15 cellular contexts compared by ENCODE assay signal in the genomic region with DNA sequence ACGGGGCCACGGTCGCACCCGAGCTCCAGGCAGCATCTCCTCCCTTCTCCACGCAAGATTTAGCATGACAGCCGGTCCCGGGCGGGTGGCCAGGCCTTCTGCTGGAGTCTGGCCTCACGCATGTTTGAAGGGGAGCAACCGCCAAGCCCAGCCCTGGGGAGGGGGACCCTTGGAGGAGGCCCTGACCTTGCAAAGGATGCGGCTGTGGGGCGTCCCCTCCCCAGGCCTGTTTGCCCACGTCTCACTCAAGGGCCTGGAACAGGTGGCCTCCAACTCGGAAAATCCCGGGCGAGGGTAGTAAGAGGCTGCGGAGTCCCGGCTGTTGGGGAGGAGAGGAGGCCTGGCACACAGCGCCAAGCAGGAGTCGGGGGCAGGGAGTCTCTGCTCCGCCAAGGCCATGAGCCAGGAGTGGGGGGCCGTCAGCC. TPM values are rescaled to one million over a fixed set of nuclear protein-coding genes. Genes with fewer than 3 reads are reported as not detected.
A peak's percentile ranks its signal among the peaks of the same experiment; 100 is the strongest.
DNase-seq lines count a peak whose midpoint lies in the region; ATAC-seq and TF ChIP-seq lines count a peak whose summit lies in the region.
"Had no signal": no experiment of that assay in that cellular context is flagged by ENCODE, and none has a peak within 500 bp of the region (broad histone marks: within the 10 kb centered on the region; RNA-seq: fewer than 3 reads in every experiment).

No MANE protein-coding gene starts in this region.

- POLR2A ChIA-PET in naive thymus-derived CD4-positive, alpha-beta T cell (lab: Charles Lee): no interaction called here

- no peak for TF ChIP-seq CTCF in chondrocyte (IDR thresholded peaks at IDR 0.05)
- no peak for TF ChIP-seq CTCF in lower lobe of right lung (IDR thresholded peaks at IDR 0.05)
- TF ChIP-seq CTCF in upper lobe of right lung (IDR thresholded peaks at IDR 0.05): no peak

- no peaks in the 10 kb centered on the region for H3K9me3 Mint-ChIP-seq in chondrocyte (ENCODE audit: low read depth)
- H3K9me3 Mint-ChIP-seq in naive thymus-derived CD4-positive, alpha-beta T cell: no peaks in the 10 kb centered on the region
- H3K9me3 Mint-ChIP-seq: CD4-positive, CD25-positive, alpha-beta regulatory T cell; GM23338 had no signal

- H3K9me3 ChIP-seq in lower lobe of right lung (no peaks in the 10 kb centered on the region), upper lobe of right lung (no peaks in the 10 kb centered on the region)
- H3K9me3 ChIP-seq in naive thymus-derived CD4-positive, alpha-beta T cell (ENCODE audit: control insufficient read depth in 2 of 3, low read length in 3 of 3): no peaks in the 10 kb centered on the region
- H3K9me3 ChIP-seq: Caco-2 had no signal

- intact Hi-C loops in cardiac septum (cut with DNase I) (no loop called here), Right ventricle myocardium inferior (cut with DNase I) (no loop called here), lower lobe of right lung (cut with DNase I) (no loop called here), upper lobe of right lung (cut with DNase I) (no loop called here)
- intact Hi-C loops in naive thymus-derived CD4-positive, alpha-beta T cell (cut with micrococcal nuclease): loop anchor here in 1 of 2 donors (2.0 kb wide), 1 partner anchor 73 kb away; no protein-coding TSS in a partner anchor

- H3K4me1 ChIP-seq in lower lobe of right lung (no peaks in the 10 kb centered on the region), upper lobe of right lung (no peaks in the 10 kb centered on the region)
- no peaks in the 10 kb centered on the region for H3K4me1 ChIP-seq in naive thymus-derived CD4-positive, alpha-beta T cell (ENCODE audit: control insufficient read depth in 2 of 2, insufficient read depth in 2 of 2, low read length in 2 of 2)
- H3K4me1 ChIP-seq: Caco-2 had no signal

- CTCF ChIA-PET in naive thymus-derived CD4-positive, alpha-beta T cell (lab: Charles Lee): no interaction called here

- H3K4me3 ChIP-seq in lower lobe of right lung: no peak overlapping the region
- no peak overlapping the region for H3K4me3 ChIP-seq in upper lobe of right lung
- H3K4me3 ChIP-seq in naive thymus-derived CD4-positive, alpha-beta T cell (ENCODE audit: low read length): no peak overlapping the region
- H3K4me3 ChIP-seq: GM23338 had no signal

- no peaks in the 10 kb centered on the region for H3K4me1 Mint-ChIP-seq in chondrocyte (ENCODE audit: low read depth)
- peaks cover 0 to 4% (median 2%) of the 10 kb centered on the region in 7 donors for H3K4me1 Mint-ChIP-seq in naive thymus-derived CD4-positive, alpha-beta T cell
- H3K4me1 Mint-ChIP-seq: CD4-positive, CD25-positive, alpha-beta regulatory T cell had no signal

- no peaks in the 10 kb centered on the region for H3K36me3 ChIP-seq in lower lobe of right lung
- no peaks in the 10 kb centered on the region for H3K36me3 ChIP-seq in upper lobe of right lung
- no peaks in the 10 kb centered on the region for H3K36me3 ChIP-seq in naive thymus-derived CD4-positive, alpha-beta T cell (ENCODE audit: control insufficient read depth in 2 of 3, insufficient read depth in 3 of 3, low read length in 3 of 3)

- peaks cover 34% of the 10 kb centered on the region for H3K27me3 ChIP-seq in lower lobe of right lung (ENCODE audit: low read depth)
- peaks cover 26% of the 10 kb centered on the region for H3K27me3 ChIP-seq in upper lobe of right lung
- no peaks in the 10 kb centered on the region for H3K27me3 ChIP-seq in naive thymus-derived CD4-positive, alpha-beta T cell (ENCODE audit: control insufficient read depth in 2 of 2, insufficient read depth in 2 of 2, low read length in 2 of 2)

- H3K27ac Mint-ChIP-seq in chondrocyte (ENCODE audit: unreplicated experiment): no peak overlapping the region
- no peak overlapping the region for H3K27ac Mint-ChIP-seq in naive thymus-derived CD4-positive, alpha-beta T cell
- H3K27ac Mint-ChIP-seq: CD4-positive, CD25-positive, alpha-beta regulatory T cell; GM23338 had no signal

- no peak overlapping the region for H3K4me3 Mint-ChIP-seq in chondrocyte (ENCODE audit: unreplicated experiment)
- H3K4me3 Mint-ChIP-seq in naive thymus-derived CD4-positive, alpha-beta T cell: no peak overlapping the region
- H3K4me3 Mint-ChIP-seq: GM23338 had no signal

- peak; percentile 51 for DNase-seq in cardiac septum (ENCODE audit: low spot score)
- no peak for DNase-seq in Right ventricle myocardium inferior (ENCODE audit: missing footprints)
- peak; percentile 86 for DNase-seq in chondrocyte (ENCODE audit: low spot score)
- DNase-seq in lower lobe of right lung: peak; percentile 42
- peak; percentile 51 for DNase-seq in upper lobe of right lung
- DNase-seq in naive thymus-derived CD4-positive, alpha-beta T cell: no peak
- DNase-seq in stimulated activated CD4-positive, alpha-beta T cell treated with anti-CD3 and anti-CD28 coated beads, Interleukin-2, amount 100 ng/mL, for 24 hours: no peak
- no peak for DNase-seq in KG1 (lab: John Stamatoyannopoulos, UW)
- DNase-seq: Caco-2; CD4-positive, CD25-positive, alpha-beta regulatory T cell; NCI-H146; NCI-H2081; NCI-H774 had no signal

- H3K36me3 Mint-ChIP-seq in chondrocyte (ENCODE audit: low read depth): no peaks in the 10 kb centered on the region
- no peaks in the 10 kb centered on the region for H3K36me3 Mint-ChIP-seq in naive thymus-derived CD4-positive, alpha-beta T cell
- H3K36me3 Mint-ChIP-seq: CD4-positive, CD25-positive, alpha-beta regulatory T cell had no signal

- ATAC-seq in Right ventricle myocardium inferior (no peak), lower lobe of right lung (no peak), upper lobe of right lung (no peak)
- ATAC-seq in naive thymus-derived CD4-positive, alpha-beta T cell: no peak

- H3K27ac ChIP-seq in lower lobe of right lung (no peak overlapping the region), upper lobe of right lung (no peak overlapping the region)
- no peak overlapping the region for H3K27ac ChIP-seq in naive thymus-derived CD4-positive, alpha-beta T cell (ENCODE audit: low read depth, low read length)
- H3K27ac ChIP-seq: RWPE1 had no signal

- H3K27me3 Mint-ChIP-seq in chondrocyte (ENCODE audit: low read depth): no peaks in the 10 kb centered on the region
- peaks cover 0 to 15% (median 5%) of the 10 kb centered on the region in 5 donors for H3K27me3 Mint-ChIP-seq in naive thymus-derived CD4-positive, alpha-beta T cell
- H3K27me3 Mint-ChIP-seq: CD4-positive, CD25-positive, alpha-beta regulatory T cell had no signal

RNA-seq across cellular contexts. Expression of a gene that starts 50.6 kb away (rescaled TPM):
- total RNA-seq in cardiac septum: 55.4 TPM
- total RNA-seq in Right ventricle myocardium inferior: 24.9 TPM
- 19.9 to 37.6 TPM (median 35.2 TPM) in 3 replicates for total RNA-seq in chondrocyte
- 2.1 TPM for total RNA-seq in lower lobe of right lung
- 1.7 TPM for total RNA-seq in upper lobe of right lung
- total RNA-seq in naive thymus-derived CD4-positive, alpha-beta T cell: 10 to 100 TPM in 2 of 5 experiments, 1 to 10 TPM in 2, under 1 TPM in 1; 0.66 to 60.0 (median 9.4) TPM
- polyA plus RNA-seq in naive thymus-derived CD4-positive, alpha-beta T cell: 10 to 100 TPM in 1 of 2 donors, under 1 TPM in 1; 0.35 to 18.2 TPM
- total RNA-seq: Caco-2 had no signal

Comparison
In these comparisons a context has a peak if more than half of its experiments do, and no peak if none do; other contexts are left out.
1. DNase-seq: peak in cardiac septum (single experiment), chondrocyte (single experiment), lower lobe of right lung (single experiment) and upper lobe of right lung (single experiment); none in Right ventricle myocardium inferior (single experiment), naive thymus-derived CD4-positive, alpha-beta T cell (0 of 9), stimulated activated CD4-positive, alpha-beta T cell treated with anti-CD3 and anti-CD28 coated beads, Interleukin-2, amount 100 ng/mL, for 24 hours (0 of 2) and KG1 (single experiment).